12 cellular contexts compared by ENCODE assay signal in the genomic region with DNA sequence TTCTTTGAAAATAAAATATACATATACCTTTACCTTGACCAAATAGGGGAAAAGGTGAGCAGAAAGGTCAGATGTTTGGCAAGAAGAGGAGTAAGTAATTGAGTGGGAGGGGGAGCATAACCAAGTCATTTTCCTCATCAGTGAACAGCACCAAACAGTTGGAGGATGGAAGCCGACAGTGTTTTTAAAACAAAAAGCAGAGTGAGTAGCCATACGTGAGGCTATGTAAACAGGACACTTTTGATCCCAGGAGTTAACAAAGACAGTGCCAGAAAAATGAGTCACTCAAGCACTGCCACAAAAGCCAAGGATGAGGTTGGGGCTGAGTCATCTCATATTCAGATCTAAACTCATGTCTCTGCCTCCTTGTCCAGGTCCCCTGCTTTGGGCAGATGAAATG.
DNase-seq lines count a peak whose midpoint lies in the region; ATAC-seq, FAIRE-seq and TF ChIP-seq lines count a peak whose summit lies in the region.
"Had no signal": no experiment of that assay in that cellular context is flagged by ENCODE, and none has a peak within 500 bp of the region (broad histone marks: within the 10 kb centered on the region; RNA-seq: fewer than 3 reads in every experiment).

No MANE protein-coding gene starts in this region.

- POLR2A ChIA-PET in MCF 10A (lab: Yijun Ruan, JAX) = interaction anchor here (3.0 kb wide), 1 partner anchor 11 kb away, joined by 15 read pairs; no protein-coding TSS in a partner anchor

- H3K27me3 Mint-ChIP-seq in MCF 10A (ENCODE audit: insufficient read depth, unreplicated experiment) = no peaks in the 10 kb centered on the region
- H3K27me3 Mint-ChIP-seq: activated naive CD8-positive, alpha-beta T cell; B cell had no signal

- peak overlapping the region; percentile 8 for H3K4me3 Mint-ChIP-seq in MCF 10A (ENCODE audit: unreplicated experiment)
- H3K4me3 Mint-ChIP-seq: activated naive CD8-positive, alpha-beta T cell; B cell had no signal

- H3K27ac ChIP-seq in breast epithelium = no peak overlapping the region
- no peak overlapping the region for H3K27ac ChIP-seq in body of pancreas
- H3K27ac ChIP-seq: skin epidermis had no signal

- H3K27me3 ChIP-seq in breast epithelium (no peaks in the 10 kb centered on the region), body of pancreas (no peaks in the 10 kb centered on the region)

- H3K4me3 ChIP-seq in breast epithelium = no peak overlapping the region
- H3K4me3 ChIP-seq in body of pancreas = no peak overlapping the region
- H3K4me3 ChIP-seq: skin epidermis had no signal

- 26 to 37% methylated on average over 2 of the region's 2 CpGs for WGBS in body of pancreas, 2 donors

- H3K27ac Mint-ChIP-seq in MCF 10A (ENCODE audit: low read depth, unreplicated experiment) = peak overlapping the region; percentile 88
- H3K27ac Mint-ChIP-seq: activated naive CD8-positive, alpha-beta T cell; B cell had no signal

- FAIRE-seq in urothelium cell line (lab: Jason Lieb, UNC) = no peak
- no peak for FAIRE-seq in frontal cortex (lab: Jason Lieb, UNC)

- H3K36me3 ChIP-seq in breast epithelium (no peaks in the 10 kb centered on the region), body of pancreas (replicated peaks in 1 of 2; ENCODE audit: insufficient read depth in 1 of 2, low read depth in 2 of 2) (no peaks in the 10 kb centered on the region)

- CTCF ChIA-PET in MCF 10A (lab: Yijun Ruan, JAX) = interaction anchor here (0.8 to 3.8 kb wide), 2 partner anchors 18 to 47 kb away, joined by 3 to 31 read pairs; no protein-coding TSS in a partner anchor

- ATAC-seq in body of pancreas = no peak
- ATAC-seq in GM19455 (IDR thresholded peaks at IDR 0.05; ENCODE audit: unreplicated experiment) = no peak

- TF ChIP-seq CTCF in MCF 10A (IDR thresholded peaks at IDR 0.05; ENCODE audit: unreplicated experiment) = no peak
- TF ChIP-seq CTCF in breast epithelium (IDR thresholded peaks at IDR 0.05) = no peak
- TF ChIP-seq CTCF in body of pancreas (IDR thresholded peaks at IDR 0.05) = no peak

- H3K4me1 ChIP-seq in breast epithelium (no peaks in the 10 kb centered on the region), body of pancreas (no peaks in the 10 kb centered on the region)

- TF ChIP-seq POLR2A in breast epithelium (IDR thresholded peaks at IDR 0.05) (no peak), body of pancreas (IDR thresholded peaks at IDR 0.05) (no peak)

- H3K9me3 ChIP-seq in breast epithelium (no peaks in the 10 kb centered on the region), body of pancreas (no peaks in the 10 kb centered on the region)

- peaks cover 29% of the 10 kb centered on the region for H3K4me1 Mint-ChIP-seq in MCF 10A (ENCODE audit: insufficient read depth, unreplicated experiment)
- H3K4me1 Mint-ChIP-seq: B cell had no signal

- intact Hi-C loops in MCF 10A (cut with micrococcal nuclease) = no loop called here
- intact Hi-C loops in breast epithelium (cut with DNase I; ENCODE audit: low total_unique reads) = no loop called here
- intact Hi-C loops in body of pancreas (cut with DNase I) = no loop called here

- peak; percentile 96 for DNase-seq in MCF 10A (ENCODE audit: unreplicated experiment)
- no peak for DNase-seq in breast epithelium (ENCODE audit: low spot score in 2 of 2)
- peak; percentile 70 for DNase-seq in SW480 (ENCODE audit: low spot score)
- peak; percentile 75 for DNase-seq in glomerular endothelial cell (ENCODE audit: extremely low read depth, low read depth, low spot score)
- DNase-seq in urothelium cell line (ENCODE audit: low spot score) = peak; percentile 83
- no peak for DNase-seq in body of pancreas
- no peak for DNase-seq in frontal cortex (ENCODE audit: low spot score in 2 of 2)
- DNase-seq: NCI-H1105 treated with DMSO at 0.1 percent for 48 hours had no signal

- no TSS peak for BruUV-seq in MCF 10A (replicated peaks; lab: Mats Ljungman, UMichigan)

- no peaks in the 10 kb centered on the region for H3K36me3 Mint-ChIP-seq in MCF 10A (ENCODE audit: insufficient read depth, unreplicated experiment)
- H3K36me3 Mint-ChIP-seq: activated naive CD8-positive, alpha-beta T cell had no signal

- no peaks in the 10 kb centered on the region for H3K9me3 Mint-ChIP-seq in MCF 10A (ENCODE audit: unreplicated experiment)

Comparison
In these comparisons a context has a peak if more than half of its experiments do, and no peak if none do; other contexts are left out.
1. DNase-seq: peak in MCF 10A (single experiment), SW480 (single experiment), glomerular endothelial cell (single experiment) and urothelium cell line (single experiment); none in breast epithelium (0 of 2), body of pancreas (0 of 4) and frontal cortex (0 of 2).